In the genomic region with DNA sequence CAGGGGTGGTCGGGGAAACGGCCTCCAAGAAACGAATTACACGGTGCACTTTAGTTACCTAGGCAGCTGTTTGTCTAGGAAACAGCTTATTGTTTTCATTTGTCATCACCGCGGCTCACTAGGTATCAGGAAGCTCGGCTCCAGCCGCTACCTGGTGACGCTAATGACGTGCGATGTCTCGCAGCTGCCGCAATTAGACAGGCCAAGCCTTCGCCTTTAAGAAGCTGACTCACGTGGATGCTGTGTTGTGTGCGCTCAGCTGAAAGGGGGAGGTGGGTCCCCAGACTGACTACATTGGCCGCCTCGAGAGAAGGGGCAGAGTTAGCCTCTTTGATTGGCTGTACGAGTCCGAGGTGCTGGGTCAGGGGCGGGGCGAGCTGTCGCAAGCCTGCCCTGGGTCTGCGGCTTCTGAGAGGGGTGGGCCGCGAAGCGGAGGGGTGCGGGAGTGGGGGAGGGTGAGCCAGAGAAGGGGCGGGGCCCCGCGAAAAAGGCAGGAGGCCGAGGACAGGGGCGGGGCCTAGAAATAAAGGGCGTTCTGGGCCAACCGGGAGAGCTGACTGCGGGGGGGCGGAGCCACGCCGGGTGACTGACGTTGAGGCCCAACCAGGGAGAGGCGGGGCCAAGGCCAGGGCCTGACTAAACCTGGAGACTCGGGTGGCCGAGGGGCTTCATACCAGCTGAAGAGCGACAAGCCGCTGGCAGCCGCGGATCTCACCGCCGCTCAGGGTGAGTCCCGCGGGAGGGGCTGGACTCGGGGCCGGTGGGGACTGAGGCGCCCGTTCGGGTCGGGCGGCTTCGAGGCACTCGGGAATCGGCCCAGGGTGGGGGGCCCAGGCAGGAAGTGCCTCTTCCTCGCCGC, we compare ENCODE assay signal across 8 cellular contexts. TPM values are rescaled to one million over a fixed set of nuclear protein-coding genes. Genes with fewer than 3 reads are reported as not detected.
DNase-seq lines count a peak whose midpoint lies in the region; ATAC-seq and TF ChIP-seq lines count a peak whose summit lies in the region.

TSS of gene YPEL5 (plus strand) at position 671 of the 859 bp plus-strand sequence. CDS start 9,645 bp downstream, outside the sequence.

- in situ Hi-C loops in ACHN (cut with HindIII; ENCODE audit: low pct_ligation_motif_present, low pct_unique_long_range_greater_than_20kb, low sequenced_read_pairs) (no loop called here), mammary epithelial cell (cut with MboI; ENCODE audit: low sequenced_read_pairs in 2 of 2) (no loop called here)

- ATAC-seq in GM18873 (IDR thresholded peaks at IDR 0.05; ENCODE audit: low FRiP score, unreplicated experiment) (peak; percentile 98), HG03139 (IDR thresholded peaks at IDR 0.05; ENCODE audit: unreplicated experiment) (peak; percentile 91)

- intact Hi-C loops in mammary epithelial cell (cut with micrococcal nuclease), result loop anchor here (2.0 kb wide), 1 partner anchor 56 kb away; no protein-coding TSS in a partner anchor

- peak; percentile 99 for DNase-seq in ACHN
- DNase-seq in NCI-H2227 (lab: John Stamatoyannopoulos, UW; ENCODE audit: unreplicated experiment), result peak; percentile 100
- DNase-seq in WERI-Rb-1, result peak; percentile 100
- DNase-seq in mammary epithelial cell, result peak; percentile 100

- H3K27ac ChIP-seq in WERI-Rb-1, result peak within 1 kb of the TSS; percentile 91
- H3K27ac ChIP-seq in mammary epithelial cell (ENCODE audit: insufficient read depth, low read depth, low read length), result peak within 1 kb of the TSS; percentile 99
- peak within 1 kb of the TSS; percentile 98 for H3K27ac ChIP-seq in skeletal muscle tissue (ENCODE audit: low read depth, low read length)

- H3K36me3 ChIP-seq in WERI-Rb-1, result 0 out of 2 replicates have a peak, but pooled peaks cover 2% of the 10 kb centered on the region
- peaks cover 3% of the 10 kb centered on the region for H3K36me3 ChIP-seq in mammary epithelial cell (ENCODE audit: insufficient read depth, low read length)
- peaks cover 0 to 5% (median 1%) of the 10 kb centered on the region in 3 donors for H3K36me3 ChIP-seq in skeletal muscle tissue (ENCODE audit: control insufficient read depth in 3 of 3, insufficient read depth in 3 of 3, low read length in 3 of 3)

- H3K4me3 ChIP-seq in WERI-Rb-1 (ENCODE audit: low read depth, low read length), result peak within 1 kb of the TSS; percentile 87
- peak within 1 kb of the TSS; percentile 70 to 93 (median 75) for H3K4me3 ChIP-seq in mammary epithelial cell (replicated peaks in 1 of 3; ENCODE audit: insufficient read depth in 1 of 3, low read depth in 2 of 3, low read length in 3 of 3)
- peak within 1 kb of the TSS; percentile 74 for H3K4me3 ChIP-seq in iPS-18c (ENCODE audit: insufficient read depth, low read depth, low read length)
- H3K4me3 ChIP-seq in skeletal muscle tissue (ENCODE audit: low read length in 3 of 3), result peak within 1 kb of the TSS; percentile 79 to 91 (median 90)

- H3K4me2 ChIP-seq in mammary epithelial cell (ENCODE audit: insufficient read depth, low read depth, low read length), result peak within 1 kb of the TSS; percentile 91

- H2AFZ ChIP-seq in mammary epithelial cell (ENCODE audit: low read depth, low read length), result peak within 1 kb of the TSS; percentile 83

- H3K4me1 ChIP-seq in mammary epithelial cell (ENCODE audit: insufficient read depth, low read length), result peaks cover 30% of the 10 kb centered on the region
- peaks cover 25 to 33% (median 28%) of the 10 kb centered on the region in 3 donors for H3K4me1 ChIP-seq in skeletal muscle tissue (ENCODE audit: control insufficient read depth in 3 of 3, insufficient read depth in 3 of 3, low read length in 3 of 3)

- no peak for TF ChIP-seq CTCF in WERI-Rb-1 (IDR thresholded peaks at IDR 0.05; ENCODE audit: low read depth, low read length)
- no peak for TF ChIP-seq CTCF in mammary epithelial cell (conservative IDR thresholded peaks at IDR 0.05 in 1 of 2, IDR thresholded peaks at IDR 0.05 in 1 of 2; ENCODE audit: extremely low read depth in 1 of 2, insufficient read depth in 1 of 2, low read depth in 1 of 2, low read length in 2 of 2)

- H3K9ac ChIP-seq in mammary epithelial cell (ENCODE audit: insufficient read depth, low read length) (peak within 1 kb of the TSS; percentile 99), skeletal muscle tissue (ENCODE audit: low read depth in 1 of 3, low read length in 3 of 3) (peak within 1 kb of the TSS; percentile 90 to 96 (median 93))

- H3K79me2 ChIP-seq in mammary epithelial cell (ENCODE audit: insufficient read depth, low read length), result peaks cover 29% of the 10 kb centered on the region

- no peaks in the 10 kb centered on the region for H4K20me1 ChIP-seq in mammary epithelial cell (ENCODE audit: insufficient read depth, low read length)

- dilution Hi-C loops in mammary epithelial cell (cut with HindIII; ENCODE audit: low sequenced_read_pairs), result no loop called here

- CTCF ChIA-PET in mammary epithelial cell (lab: Charles Lee; ENCODE audit: low non-redundant PET), result interaction anchor here (0.7 kb wide), 1 partner anchor 19 kb away, joined by 3 read pairs; no protein-coding TSS in a partner anchor

- H3K9me3 ChIP-seq in WERI-Rb-1 (ENCODE audit: severe bottlenecking) (no peaks in the 10 kb centered on the region), mammary epithelial cell (replicated peaks; ENCODE audit: insufficient read depth, low read length) (no peaks in the 10 kb centered on the region), iPS-18c (ENCODE audit: control insufficient read depth, insufficient read depth, low read length) (no peaks in the 10 kb centered on the region), skeletal muscle tissue (ENCODE audit: control insufficient read depth in 3 of 3, low read length in 3 of 3) (no peaks in the 10 kb centered on the region)

- 0% methylated on average over 2 of the region's 63 CpGs for WGBS in mammary epithelial cell (ENCODE audit: low coverage, missing lambda C conversion rate)

- no TSS peak for BruUV-seq in mammary epithelial cell (replicated peaks; lab: Mats Ljungman, UMichigan)

- H3K27me3 ChIP-seq in WERI-Rb-1 (ENCODE audit: insufficient read depth, low read depth, severe bottlenecking) (no peaks in the 10 kb centered on the region), mammary epithelial cell (ENCODE audit: insufficient read depth, low read length) (no peaks in the 10 kb centered on the region), skeletal muscle tissue (ENCODE audit: control insufficient read depth in 3 of 3, insufficient read depth in 3 of 3, low read length in 3 of 3) (no peaks in the 10 kb centered on the region)

RNA-seq across cellular contexts. Expression of gene YPEL5, which starts in this region (rescaled TPM):
- total RNA-seq in mammary epithelial cell (100 to 1,000 TPM in 1 of 2 donors, 10 to 100 TPM in 1; 62.9 to 109 TPM), skeletal muscle tissue (64.7 TPM)
- polyA plus RNA-seq in mammary epithelial cell, result 30.4 TPM
- 35.3 TPM for polyA minus RNA-seq in mammary epithelial cell

Comparison
In these comparisons a context has a peak if more than half of its experiments do, and no peak if none do; other contexts are left out.
1. Peak in every context shown above with its lines: DNase-seq, ATAC-seq, H3K4me3 ChIP-seq and H3K27ac ChIP-seq.